In genomic region chr5:78271766-78272165, GRCh38 we compare ENCODE assay signal across 21 cellular contexts. TPM values are rescaled to one million over a fixed set of nuclear protein-coding genes. Genes with fewer than 3 reads are reported as not detected.
DNase-seq lines count a peak whose midpoint lies in the region; ATAC-seq, FAIRE-seq and TF ChIP-seq lines count a peak whose summit lies in the region.
"Had no signal": no experiment of that assay in that cellular context is flagged by ENCODE, and none has a peak within 500 bp of the region (broad histone marks: within the 10 kb centered on the region; RNA-seq: fewer than 3 reads in every experiment).

No MANE protein-coding gene starts in this region.

- H3K36me3 Mint-ChIP-seq in GM23338 (ENCODE audit: low read depth) (no peaks in the 10 kb centered on the region), naive B cell (no peaks in the 10 kb centered on the region)

- H3K27ac Mint-ChIP-seq in GM23338 (peak overlapping the region; percentile 63), naive B cell (peak overlapping the region in 4 of 6 donors; percentile 24 to 49 (median 32))

- no peak overlapping the region for H2AFZ ChIP-seq in GM23338
- H2AFZ ChIP-seq in K562 (ENCODE audit: low read depth, low read length): no peak overlapping the region

- TF ChIP-seq POLR2A in K562 (conservative IDR thresholded peaks at IDR 0.05): no peak

- H3K4me3 Mint-ChIP-seq in GM23338 (peak overlapping the region; percentile 3; the same call in 1 of the 3 replicates), naive B cell (no peak overlapping the region)
- H3K4me3 Mint-ChIP-seq: CD8-positive, alpha-beta T cell had no signal

- H3K4me3 ChIP-seq in GM23338: no peak overlapping the region
- peak overlapping the region; percentile 24; the same call in 1 of the 2 replicates for H3K4me3 ChIP-seq in HUES48 (ENCODE audit: low read depth, low read length)
- no peak overlapping the region for H3K4me3 ChIP-seq in K562
- H3K4me3 ChIP-seq: BLaER1 treated with 17β-estradiol and CSF1 and Interleukin-3, amounts not matched to agents 10 nM and 100 nM had no signal

- WGBS in K562 (ENCODE audit: insufficient coverage, low coverage, missing lambda C conversion rate): 84% methylated on average over 4 of the region's 4 CpGs

- H3K79me2 ChIP-seq in GM23338 (replicated peaks; ENCODE audit: insufficient read depth) (peaks cover 42% of the 10 kb centered on the region), K562 (ENCODE audit: control insufficient read depth, insufficient read depth, low read length) (peaks cover 50% of the 10 kb centered on the region)

- H3K4me1 Mint-ChIP-seq in GM23338: peaks cover 42% of the 10 kb centered on the region
- peaks cover 24 to 33% (median 27%) of the 10 kb centered on the region in 3 donors for H3K4me1 Mint-ChIP-seq in naive B cell

- FAIRE-seq in K562 (lab: Jason Lieb, UNC) (no peak), GM19239 (lab: Jason Lieb, UNC) (no peak)
- FAIRE-seq: GM12891, GM18507, HTR-8/SVneo had no signal

- H3F3A ChIP-seq in GM23338 (replicated peaks; ENCODE audit: low read depth): no peaks in the 10 kb centered on the region

- H3K9ac ChIP-seq in HUES48 (ENCODE audit: low read depth, low read length) (no peak overlapping the region), K562 (ENCODE audit: insufficient read depth in 1 of 2, low read depth in 2 of 2, low read length in 2 of 2) (no peak overlapping the region)
- H3K9ac ChIP-seq: BLaER1 treated with 17β-estradiol and CSF1 and Interleukin-3, amounts not matched to agents 10 nM and 100 nM had no signal

- TF ChIP-seq EP300 in K562 (IDR thresholded peaks at IDR 0.05; ENCODE audit: low read length): no peak

- H3K36me3 ChIP-seq in GM23338 (ENCODE audit: insufficient read depth): no peaks in the 10 kb centered on the region
- peaks cover 3% of the 10 kb centered on the region for H3K36me3 ChIP-seq in HUES48 (ENCODE audit: control insufficient read depth, insufficient read depth, low read length)
- peaks cover 8% of the 10 kb centered on the region; the same call in 2 of the 3 replicates for H3K36me3 ChIP-seq in K562 (ENCODE audit: control insufficient read depth, insufficient read depth, low read length)

- no peaks in the 10 kb centered on the region for H3K9me3 ChIP-seq in HUES48 (ENCODE audit: control insufficient read depth, insufficient read depth, low read length)
- no peaks in the 10 kb centered on the region for H3K9me3 ChIP-seq in K562 (replicated peaks; ENCODE audit: control insufficient read depth, insufficient read depth, low read depth, low read length)

- intact Hi-C loops in K562 (cut with micrococcal nuclease): no loop called here

- H3K9me1 ChIP-seq in K562 (ENCODE audit: control insufficient read depth, insufficient read depth, low read length): no peaks in the 10 kb centered on the region

- TF ChIP-seq CTCF in GM23338 (conservative IDR thresholded peaks at IDR 0.05; ENCODE audit: low read depth in 2 of 2) (no peak), K562 (IDR thresholded peaks at IDR 0.05 in 2 of 3, conservative IDR thresholded peaks at IDR 0.05 in 1 of 3; ENCODE audit: insufficient read depth in 2 of 3, low read depth in 1 of 3, low read length in 3 of 3) (no peak)

- POLR2A ChIA-PET in K562 (lab: Yijun Ruan, JAX): no interaction called here

- H4K20me1 ChIP-seq in GM23338 (replicated peaks; ENCODE audit: insufficient read depth): peaks cover 8% of the 10 kb centered on the region; the same call in 1 of the 2 replicates
- no peaks in the 10 kb centered on the region; the same call in 1 of the 2 replicates for H4K20me1 ChIP-seq in K562 (replicated peaks; ENCODE audit: control insufficient read depth, insufficient read depth, low read length)

- TF ChIP-seq RAD21 in K562 (CRISPR knock-in tag; conservative IDR thresholded peaks at IDR 0.05 in 1 of 2, IDR thresholded peaks at IDR 0.05 in 1 of 2): no peak

- CTCF ChIA-PET in K562 (lab: Yijun Ruan, JAX; ENCODE audit: low intra/inter-chr PET ratio): no interaction called here

- ATAC-seq in GM23338 (peak; percentile 86), K562 (no peak), naive B cell (ENCODE audit: low read depth in 2 of 2) (no peak)
- ATAC-seq: CD8-positive, alpha-beta T cell; PC-3 had no signal

- no TSS peak for BruUV-seq in K562 (replicated peaks; lab: Mats Ljungman, UMichigan)

- H3K27ac ChIP-seq in GM23338 (ENCODE audit: low read depth) (peak overlapping the region; percentile 20; the same call in 1 of the 2 replicates), HUES48 (ENCODE audit: low read depth, low read length) (peak overlapping the region; percentile 85), K562 (ENCODE audit: extremely low read depth, low read depth, low read length) (no peak overlapping the region)
- H3K27ac ChIP-seq: BLaER1 treated with 17β-estradiol and CSF1 and Interleukin-3, amounts not matched to agents 10 nM and 100 nM; RWPE1 had no signal

- H3K9me2 ChIP-seq in GM23338 (ENCODE audit: insufficient read depth): no peaks in the 10 kb centered on the region

- H3K4me1 ChIP-seq in GM23338 (ENCODE audit: insufficient read depth) (peaks cover 33% of the 10 kb centered on the region), HUES48 (ENCODE audit: control insufficient read depth, insufficient read depth, low read length) (peaks cover 46% of the 10 kb centered on the region), K562 (replicated peaks in 1 of 2; ENCODE audit: control insufficient read depth in 2 of 2, insufficient read depth in 2 of 2, low read length in 2 of 2) (no peaks in the 10 kb centered on the region)

- no peaks in the 10 kb centered on the region for H3K27me3 ChIP-seq in GM23338 (ENCODE audit: insufficient read depth)
- H3K27me3 ChIP-seq in HUES48 (ENCODE audit: control insufficient read depth, insufficient read depth, low read length): no peaks in the 10 kb centered on the region
- no peaks in the 10 kb centered on the region for H3K27me3 ChIP-seq in K562 (ENCODE audit: control insufficient read depth in 2 of 2, insufficient read depth in 2 of 2, low read length in 2 of 2)
- H3K27me3 ChIP-seq: BLaER1 treated with 17β-estradiol and CSF1 and Interleukin-3, amounts not matched to agents 10 nM and 100 nM had no signal

- H3K4me2 ChIP-seq in GM23338 (peak overlapping the region; percentile 39), K562 (ENCODE audit: insufficient read depth, low read length) (no peak overlapping the region)
- H3K4me2 ChIP-seq: BLaER1 treated with 17β-estradiol and CSF1 and Interleukin-3, amounts not matched to agents 10 nM and 100 nM had no signal

- in situ Hi-C loops in K562 (cut with MboI): no loop called here

- H3K27me3 Mint-ChIP-seq in GM23338 (ENCODE audit: insufficient read depth, low read depth, poor library complexity) (no peaks in the 10 kb centered on the region), naive B cell (no peaks in the 10 kb centered on the region)

- H3K9me3 Mint-ChIP-seq in GM23338: no peaks in the 10 kb centered on the region
- no peaks in the 10 kb centered on the region for H3K9me3 Mint-ChIP-seq in naive B cell
- H3K9me3 Mint-ChIP-seq: CD8-positive, alpha-beta T cell had no signal

- DNase-seq in GM23338 (ENCODE audit: low spot score) (peak; percentile 53), K562 (ENCODE audit: extremely low read depth in 1 of 4, low spot score in 3 of 4) (no peak), naive B cell (no peak), GM19239 (ENCODE audit: insufficient read length, low spot score) (no peak), NCI-H1092 treated with DMSO at 0.1 percent for 48 hours (lab: John Stamatoyannopoulos, UW) (no peak), inferior parietal cortex (ENCODE audit: extremely low spot score) (no peak)
- DNase-seq: Calu3; CD8-positive, alpha-beta T cell; H7; KBM-7; NCI-H1417; NCI-H187; NCI-H226; NCI-H524; PC-3 had no signal

TF ChIP-seq in K562, 482 proteins besides CTCF, POLR2A, EP300 and RAD21:
- TF ChIP-seq TFE3 (CRISPR knock-in tag; IDR thresholded peaks at IDR 0.05) (peak; percentile 38; the same call in 1 of the 2 replicates), NFXL1 (CRISPR knock-in tag; IDR thresholded peaks at IDR 0.05) (no peak)
TF ChIP-seq in K562: peak in this region for 1.

RNA-seq across cellular contexts. Expression of gene AP3B1, which starts 22.7 kb away (rescaled TPM):
- total RNA-seq in GM23338 (2014; rRNA removed; shearing (Covaris generic)): 40.7 and 46.3 TPM in 2 replicates
- polyA plus RNA-seq in GM23338 (2016; fragmentation: Nextera tagmentation; extraction: Ambion mirVana) (32.1 and 33.5 TPM in 2 replicates), K562 (2011; rRNA removed) (51.4 and 55.6 TPM in 2 replicates), K562 (2014; fragmentation: Illumina TruSeq; extraction: Trizol) (46.8 and 55.1 TPM in 2 replicates), K562 (2014; fragmentation: Nextera tagmentation; extraction: Ambion mirVana) (10 to 100 TPM; 21.1 to 30.9 TPM), K562 (2014; rRNA removed) (25.2 and 29.8 TPM in 2 replicates), naive B cell (ENCODE audit: low read depth in 6 of 6) (100 to 1,000 TPM in 3 of 6 donors, 10 to 100 TPM in 3; 57.1 to 152 (median 98.9) TPM)
- total RNA-seq in K562 (2011; cell fraction: chromatin; rRNA removed; ENCODE audit: low replicate concordance): 28.7 and 124 TPM in 2 replicates
- 12.8 and 17.6 TPM in 2 replicates for total RNA-seq in K562 (2011; cell fraction: nucleolus; rRNA removed)
- 41.8 and 63.9 TPM in 2 replicates for total RNA-seq in K562 (2011; cell fraction: nucleoplasm; rRNA removed)
- total RNA-seq in K562 (2014; rRNA removed) (33.4 and 34.1 TPM in 2 replicates), K562 (2014; rRNA removed; fragmentation: Illumina TruSeq; extraction: Trizol) (55.7 and 65.6 TPM in 2 replicates), K562 (2015; rRNA removed; fragmentation: Illumina TruSeq; extraction: Trizol) (60.4 and 61.8 TPM in 2 replicates), K562 (2021) (42.2 and 42.8 TPM in 2 replicates)
- polyA plus RNA-seq in K562 (2011; cell fraction: cytosol; rRNA removed): 21.8 and 45.4 TPM in 2 replicates
- 20.3 and 36.5 TPM in 2 replicates for polyA plus RNA-seq in K562 (2011; cell fraction: nucleus; rRNA removed)
- polyA plus RNA-seq in K562 (2012): 40.5 and 54.7 TPM in 2 replicates
- polyA minus RNA-seq in K562 (2011; rRNA and poly(A)+ RNA removed): 94.2 and 106 TPM in 2 replicates
- 27.1 and 30.8 TPM in 2 replicates for polyA minus RNA-seq in K562 (2011; cell fraction: cytosol; rRNA and poly(A)+ RNA removed)
- 39.6 and 79.5 TPM in 2 replicates for polyA minus RNA-seq in K562 (2011; cell fraction: nucleus; rRNA and poly(A)+ RNA removed)
